In the genomic region with DNA sequence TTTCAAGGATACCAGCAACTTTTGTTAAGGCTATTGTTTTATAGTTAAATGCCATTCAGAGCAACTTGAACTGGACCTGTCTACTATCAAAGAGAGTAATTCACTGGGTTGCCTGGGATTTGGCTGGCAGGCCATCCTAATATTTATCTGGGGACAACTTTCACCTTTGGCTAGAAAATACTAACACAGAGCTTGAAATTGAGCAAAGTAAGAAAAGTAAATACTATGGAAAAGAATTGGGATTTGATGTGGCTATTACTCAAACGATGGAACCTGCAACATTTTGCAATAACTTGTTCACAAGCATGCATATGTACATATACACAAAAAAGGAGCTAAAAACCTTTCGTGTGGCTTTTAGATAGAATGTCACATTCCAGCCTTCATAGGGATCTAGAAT, we compare ENCODE assay signal across 5 cellular contexts.
"Had no signal": no experiment of that assay in that cellular context is flagged by ENCODE, and none has a peak within 500 bp of the region (broad histone marks: within the 10 kb centered on the region; RNA-seq: fewer than 3 reads in every experiment).

No MANE protein-coding gene starts in this region.

- H3K27me3 Mint-ChIP-seq: IgD-negative memory B cell had no signal

- H3K27ac Mint-ChIP-seq: GM23338, H9, IgD-negative memory B cell had no signal

- H3K4me3 ChIP-seq: GM23338 had no signal

- H3K9me3 Mint-ChIP-seq: GM23338, H9, IgD-negative memory B cell had no signal

- ATAC-seq: GM23338 had no signal

- DNase-seq: H9, HCEC 1CT, KBM-7 had no signal

- H3K4me3 Mint-ChIP-seq: GM23338, H9, IgD-negative memory B cell had no signal
